ENCODE assay signal across 19 cellular contexts in genomic region chr10:8242295-8242872, GRCh38.
DNase-seq lines count a peak whose midpoint lies in the region; ATAC-seq lines count a peak whose summit lies in the region.
"Had no signal": no experiment of that assay in that cellular context is flagged by ENCODE, and none has a peak within 500 bp of the region (broad histone marks: within the 10 kb centered on the region; RNA-seq: fewer than 3 reads in every experiment).

No MANE protein-coding gene starts in this region.

- H3K9me3 Mint-ChIP-seq in CD4-positive, alpha-beta memory T cell: peaks cover 0 to 9% (median 0%) of the 10 kb centered on the region in 8 donors
- H3K9me3 Mint-ChIP-seq in activated T-helper 1 cell treated with anti-CD3 and anti-CD28 coated beads, Interleukin-12 subunit alpha, Interleukin-12 subunit beta, Interleukin-2, Interleukin-4 antibody, amounts not matched to agents 30 ng/mL and 10 ng/mL and 1 ng/mL, durations not matched to agents 14 hours and 24 hours and 36 hours: peaks cover 14% of the 10 kb centered on the region

- peaks cover 53 to 98% (median 77%) of the 10 kb centered on the region in 4 donors for H3K4me1 Mint-ChIP-seq in CD4-positive, alpha-beta memory T cell
- peaks cover 60% of the 10 kb centered on the region for H3K4me1 Mint-ChIP-seq in T-helper 17 cell
- H3K4me1 Mint-ChIP-seq in activated T-helper 1 cell treated with anti-CD3 and anti-CD28 coated beads, Interleukin-12 subunit alpha, Interleukin-12 subunit beta, Interleukin-2, Interleukin-4 antibody, amounts not matched to agents 30 ng/mL and 10 ng/mL and 1 ng/mL, durations not matched to agents 14 hours and 24 hours and 36 hours (ENCODE audit: low read depth): peaks cover 94% of the 10 kb centered on the region

- ATAC-seq in T-helper 17 cell (peak; percentile 62), HG02973 (IDR thresholded peaks at IDR 0.05; ENCODE audit: unreplicated experiment) (no peak), HG03139 (IDR thresholded peaks at IDR 0.05; ENCODE audit: unreplicated experiment) (no peak)
- ATAC-seq: heart left ventricle, SK-N-SH treated with all-trans-retinoic acid at 6 μM for 48 hours had no signal

- no peaks in the 10 kb centered on the region for H3K36me3 Mint-ChIP-seq in CD4-positive, alpha-beta memory T cell
- H3K36me3 Mint-ChIP-seq in T-helper 17 cell (ENCODE audit: low read depth): no peaks in the 10 kb centered on the region
- peaks cover 14% of the 10 kb centered on the region for H3K36me3 Mint-ChIP-seq in activated T-helper 1 cell treated with anti-CD3 and anti-CD28 coated beads, Interleukin-12 subunit alpha, Interleukin-12 subunit beta, Interleukin-2, Interleukin-4 antibody, amounts not matched to agents 30 ng/mL and 10 ng/mL and 1 ng/mL, durations not matched to agents 14 hours and 24 hours and 36 hours (ENCODE audit: low read depth)
- H3K36me3 Mint-ChIP-seq: mesothelial cell of epicardium had no signal

- no peak overlapping the region for H3K4me3 ChIP-seq in CD4-positive, alpha-beta memory T cell (ENCODE audit: low read length in 2 of 2)
- H3K4me3 ChIP-seq: heart left ventricle, PC-9, right atrium auricular region had no signal

- intact Hi-C loops in CD4-positive, alpha-beta memory T cell (cut with micrococcal nuclease): loop anchor here (10.0 kb wide), 1 partner anchor 232 kb away; no protein-coding TSS in a partner anchor
- intact Hi-C loops in activated T-helper 1 cell treated with anti-CD3 and anti-CD28 coated beads, Interleukin-12 subunit alpha, Interleukin-12 subunit beta, Interleukin-2, Interleukin-4 antibody, amounts not matched to agents 30 ng/mL and 10 ng/mL and 1 ng/mL, durations not matched to agents 14 hours and 24 hours and 36 hours (cut with micrococcal nuclease): loop anchor here (1.0 to 5.0 kb wide), 11 partner anchors 12 to 335 kb away; partner anchors contain the start of gene GATA3

- H3K27ac Mint-ChIP-seq in CD4-positive, alpha-beta memory T cell: peak overlapping the region; percentile 62 to 85 (median 80)
- H3K27ac Mint-ChIP-seq in T-helper 17 cell: peak overlapping the region; percentile 88
- H3K27ac Mint-ChIP-seq in activated T-helper 1 cell treated with anti-CD3 and anti-CD28 coated beads, Interleukin-12 subunit alpha, Interleukin-12 subunit beta, Interleukin-2, Interleukin-4 antibody, amounts not matched to agents 30 ng/mL and 10 ng/mL and 1 ng/mL, durations not matched to agents 14 hours and 24 hours and 36 hours: peak overlapping the region; percentile 46
- H3K27ac Mint-ChIP-seq: mesothelial cell of epicardium had no signal

- no peaks in the 10 kb centered on the region for H3K27me3 ChIP-seq in CD4-positive, alpha-beta memory T cell (ENCODE audit: insufficient read depth, low read length)
- H3K27me3 ChIP-seq: right atrium auricular region had no signal

- POLR2A ChIA-PET in CD4-positive, alpha-beta memory T cell (lab: Charles Lee; ENCODE audit: partially characterized antibody): no interaction called here

- DNase-seq in CD4-positive, alpha-beta memory T cell: peak in 1 of 5 donors; percentile 49
- DNase-seq in T-helper 17 cell: no peak
- DNase-seq in activated T-helper 1 cell treated with anti-CD3 and anti-CD28 coated beads, Interleukin-12 subunit alpha, Interleukin-12 subunit beta, Interleukin-2, Interleukin-4 antibody, amounts not matched to agents 30 ng/mL and 10 ng/mL and 1 ng/mL, durations not matched to agents 14 hours and 24 hours and 36 hours (ENCODE audit: low spot score): peak; percentile 19
- DNase-seq in stimulated activated CD4-positive, alpha-beta T cell treated with anti-CD3 and anti-CD28 coated beads, Interleukin-2, amount 100 ng/mL, for 24 hours: peak; percentile 47 to 63
- no peak for DNase-seq in islet precursor cell
- no peak for DNase-seq in effector CD8-positive, alpha-beta T cell (lab: John Stamatoyannopoulos, UW)
- DNase-seq: AML-193, GF-D8, heart left ventricle, MM.1S, NCI-H2029 treated with DMSO at 0.1 percent for 48 hours, NCI-H526 treated with DMSO at 0.1 percent for 48 hours, PC-9, substantia nigra had no signal

- H3K9me3 ChIP-seq in CD4-positive, alpha-beta memory T cell (ENCODE audit: control insufficient read depth in 1 of 2, low read length in 2 of 2): no peaks in the 10 kb centered on the region
- no peaks in the 10 kb centered on the region for H3K9me3 ChIP-seq in T-helper 17 cell (ENCODE audit: control insufficient read depth, low read length, poor library complexity, severe bottlenecking)

- CTCF ChIA-PET in CD4-positive, alpha-beta memory T cell (lab: Charles Lee; ENCODE audit: partially characterized antibody): no interaction called here

- H3K27ac ChIP-seq in CD4-positive, alpha-beta memory T cell (ENCODE audit: low read depth, low read length): no peak overlapping the region
- H3K27ac ChIP-seq: heart left ventricle, PC-9, right atrium auricular region had no signal

- H3K27me3 Mint-ChIP-seq in CD4-positive, alpha-beta memory T cell: no peaks in the 10 kb centered on the region
- H3K27me3 Mint-ChIP-seq in T-helper 17 cell: no peaks in the 10 kb centered on the region
- H3K27me3 Mint-ChIP-seq in activated T-helper 1 cell treated with anti-CD3 and anti-CD28 coated beads, Interleukin-12 subunit alpha, Interleukin-12 subunit beta, Interleukin-2, Interleukin-4 antibody, amounts not matched to agents 30 ng/mL and 10 ng/mL and 1 ng/mL, durations not matched to agents 14 hours and 24 hours and 36 hours (ENCODE audit: insufficient read depth): no peaks in the 10 kb centered on the region

- no peaks in the 10 kb centered on the region for H3K36me3 ChIP-seq in CD4-positive, alpha-beta memory T cell (ENCODE audit: insufficient read depth, low read length)
- H3K36me3 ChIP-seq: heart left ventricle, right atrium auricular region had no signal

- peak overlapping the region in 1 of 8 donors; percentile 68 for H3K4me3 Mint-ChIP-seq in CD4-positive, alpha-beta memory T cell
- H3K4me3 Mint-ChIP-seq in T-helper 17 cell: peak overlapping the region; percentile 34
- H3K4me3 Mint-ChIP-seq in activated T-helper 1 cell treated with anti-CD3 and anti-CD28 coated beads, Interleukin-12 subunit alpha, Interleukin-12 subunit beta, Interleukin-2, Interleukin-4 antibody, amounts not matched to agents 30 ng/mL and 10 ng/mL and 1 ng/mL, durations not matched to agents 14 hours and 24 hours and 36 hours: no peak overlapping the region
- H3K4me3 Mint-ChIP-seq: mesothelial cell of epicardium had no signal

- peaks cover 77% of the 10 kb centered on the region for H3K4me1 ChIP-seq in CD4-positive, alpha-beta memory T cell (ENCODE audit: insufficient read depth, low read length)
- H3K4me1 ChIP-seq: right atrium auricular region had no signal

Comparison
In these comparisons a context has a peak if more than half of its experiments do, and no peak if none do; other contexts are left out.
1. DNase-seq: peak in activated T-helper 1 cell treated with anti-CD3 and anti-CD28 coated beads, Interleukin-12 subunit alpha, Interleukin-12 subunit beta, Interleukin-2, Interleukin-4 antibody, amounts not matched to agents 30 ng/mL and 10 ng/mL and 1 ng/mL, durations not matched to agents 14 hours and 24 hours and 36 hours (single experiment) and stimulated activated CD4-positive, alpha-beta T cell treated with anti-CD3 and anti-CD28 coated beads, Interleukin-2, amount 100 ng/mL, for 24 hours (2 of 2); none in T-helper 17 cell (0 of 3), islet precursor cell (single experiment) and effector CD8-positive, alpha-beta T cell (single experiment).
2. Peak in every context shown above with its lines, with median percentiles within 50 percentile points of each other: H3K27ac Mint-ChIP-seq.